In the genomic region with DNA sequence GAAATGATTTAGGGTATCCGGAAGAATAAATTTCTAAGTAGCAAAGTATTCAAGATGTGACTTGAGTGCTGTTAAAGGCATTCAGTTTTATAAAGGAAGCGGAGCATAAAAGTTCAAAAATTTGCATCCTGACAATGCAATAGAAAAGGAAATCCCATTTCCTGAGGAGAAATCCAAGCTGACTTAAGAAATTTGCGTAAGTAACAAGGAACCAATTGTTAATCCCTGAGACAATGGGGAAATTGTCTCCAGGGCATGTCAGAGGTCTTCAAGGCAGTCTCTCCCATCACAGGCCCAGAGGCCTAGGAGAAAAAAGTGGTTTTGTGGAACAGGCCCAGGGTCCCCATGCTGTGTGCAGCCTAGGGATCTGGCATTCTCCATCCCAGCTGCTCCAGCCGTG, we compare ENCODE assay signal across 20 cellular contexts.
"Had no signal": no experiment of that assay in that cellular context is flagged by ENCODE, and none has a peak within 500 bp of the region (broad histone marks: within the 10 kb centered on the region; RNA-seq: fewer than 3 reads in every experiment).

No MANE protein-coding gene starts in this region.

- H3K4me1 Mint-ChIP-seq: endodermal cell, mesothelial cell of epicardium, naive B cell had no signal

- H3K36me3 ChIP-seq: esophagus muscularis mucosa, gastrocnemius medialis, heart right ventricle, left lung, lower lobe of right lung had no signal

- ATAC-seq: effector memory CD8-positive, alpha-beta T cell; foreskin keratinocyte; gastrocnemius medialis; heart right ventricle; left cardiac atrium; left lung; left ventricle myocardium superior; lower lobe of right lung; mucosa of descending colon had no signal

- H3K27me3 ChIP-seq: esophagus muscularis mucosa, foreskin keratinocyte, gastrocnemius medialis, left lung had no signal

- H3K4me1 ChIP-seq: foreskin keratinocyte, gastrocnemius medialis, lower lobe of right lung had no signal

- H3K4me3 ChIP-seq: esophagus muscularis mucosa, gastrocnemius medialis, heart right ventricle, left lung, lower lobe of right lung, mucosa of descending colon had no signal

- H3K4me3 Mint-ChIP-seq: dendritic cell treated with granulocyte-macrophage colony-stimulating factor and Interleukin-4, amounts not matched to agents 40 ng/mL and 50 ng/mL, for 4 days; effector memory CD8-positive, alpha-beta T cell; endodermal cell; mesothelial cell of epicardium; naive B cell had no signal

- H3K36me3 Mint-ChIP-seq: mesothelial cell of epicardium had no signal

- H3K27ac ChIP-seq: esophagus muscularis mucosa, foreskin keratinocyte, gastrocnemius medialis, heart right ventricle, left lung, lower lobe of right lung had no signal

- H3K27ac Mint-ChIP-seq: dendritic cell treated with granulocyte-macrophage colony-stimulating factor and Interleukin-4, amounts not matched to agents 40 ng/mL and 50 ng/mL, for 4 days; effector memory CD8-positive, alpha-beta T cell; endodermal cell; mesothelial cell of epicardium; naive B cell had no signal

- H3K9me3 ChIP-seq: esophagus muscularis mucosa, gastrocnemius medialis, left lung, lower lobe of right lung, mucosa of descending colon had no signal

- DNase-seq: cortex of kidney; effector CD8-positive, alpha-beta T cell; effector memory CD8-positive, alpha-beta T cell; endodermal cell; foreskin keratinocyte; gastrocnemius medialis; glutamatergic neuron; head of caudate nucleus; heart right ventricle; hippocampal formation; left cardiac atrium; left lung; left ventricle myocardium superior; lower lobe of right lung; mesenchymal stem cell; mucosa of descending colon; naive B cell had no signal
